Comparison of ENCODE assay signal across 5 cellular contexts in genomic region chr1:17321991-17322390, GRCh38. TPM values are rescaled to one million over a fixed set of nuclear protein-coding genes. Genes with fewer than 3 reads are reported as not detected.
"Had no signal": no experiment of that assay in that cellular context is flagged by ENCODE, and none has a peak within 500 bp of the region (broad histone marks: within the 10 kb centered on the region; RNA-seq: fewer than 3 reads in every experiment).

No MANE protein-coding gene starts in this region.

RNA-seq across cellular contexts. Expression of gene PADI4, which starts 14.0 kb away (rescaled TPM):
- total RNA-seq: H1, HT-29, IMR-90 had no signal
- polyA plus RNA-seq: IMR-90 had no signal

RNA-seq across cellular contexts. Expression of gene PADI6, which starts 50.0 kb away (rescaled TPM):
- total RNA-seq: GM23338, H1, H9, HT-29, IMR-90 had no signal
- polyA plus RNA-seq: GM23338, H1, IMR-90 had no signal
